11 cellular contexts compared by ENCODE assay signal in the genomic region with DNA sequence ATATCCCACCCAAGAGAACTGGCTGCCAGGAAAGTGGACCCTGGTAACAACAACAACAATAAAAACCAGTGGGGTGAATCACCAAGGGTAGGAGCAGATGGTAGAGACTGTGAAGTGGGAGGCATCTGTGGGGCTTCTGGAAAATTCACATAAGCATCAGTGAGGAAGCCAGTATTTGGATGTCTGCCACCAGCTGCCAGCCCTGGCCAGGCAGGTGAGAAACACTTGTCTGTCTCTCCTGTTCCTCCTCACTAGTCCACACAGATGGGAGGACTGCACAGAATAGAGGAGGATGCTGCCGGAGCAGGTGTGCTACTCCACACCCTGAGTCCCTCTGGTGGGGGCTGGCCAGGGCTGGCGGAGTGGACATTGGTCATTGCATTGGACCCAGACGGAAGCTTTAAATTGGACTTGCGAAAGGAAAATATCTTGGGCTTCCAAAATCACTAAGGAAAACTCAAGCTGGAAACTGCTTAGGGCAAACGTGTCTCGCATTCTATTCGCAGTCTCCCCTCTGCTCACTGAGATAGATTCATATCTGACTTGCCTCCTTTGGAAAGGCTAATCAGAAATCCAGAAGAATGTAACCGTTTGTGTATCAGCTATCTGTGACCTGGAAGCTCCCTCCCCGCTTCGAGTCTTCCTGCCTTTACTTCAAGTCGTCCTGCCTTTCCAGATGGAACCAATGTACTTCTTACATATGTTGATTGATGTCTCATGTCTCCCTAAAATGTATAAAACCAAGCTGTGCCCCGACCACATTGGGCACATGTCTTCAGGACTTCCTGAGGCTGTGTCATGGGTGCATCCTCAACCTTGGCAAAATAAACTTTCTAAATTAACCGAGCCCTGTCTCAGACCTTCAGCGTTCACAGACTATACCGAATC.
DNase-seq lines count a peak whose midpoint lies in the region; ATAC-seq and TF ChIP-seq lines count a peak whose summit lies in the region.
"Had no signal": no experiment of that assay in that cellular context is flagged by ENCODE, and none has a peak within 500 bp of the region (broad histone marks: within the 10 kb centered on the region; RNA-seq: fewer than 3 reads in every experiment).

No MANE protein-coding gene starts in this region.

- peak overlapping the region; percentile 45 for H3K18ac ChIP-seq in trophoblast cell (ENCODE audit: low read length)

- peak overlapping the region; percentile 46 for H2BK120ac ChIP-seq in trophoblast cell (ENCODE audit: insufficient read depth, low read length, poor library complexity)

- H2AFZ ChIP-seq in trophoblast cell (ENCODE audit: insufficient read depth, low read length, poor library complexity): no peak overlapping the region

- H3K79me1 ChIP-seq in trophoblast cell (ENCODE audit: low read length): peaks cover 7% of the 10 kb centered on the region

- H3K9me3 ChIP-seq in trophoblast cell (ENCODE audit: insufficient read depth, low read depth, low read length) (no peaks in the 10 kb centered on the region), gastrocnemius medialis (no peaks in the 10 kb centered on the region)
- H3K9me3 ChIP-seq: gastroesophageal sphincter had no signal

- CTCF ChIA-PET in activated CD4-positive, alpha-beta T cell treated with anti-CD3 and anti-CD28 coated beads for 36 hours (lab: Charles Lee): interaction anchor here (0.6 to 3.7 kb wide), 5 partner anchors 27 to 668 kb away, joined by 3 to 18 read pairs (median 4); no protein-coding TSS in a partner anchor
- CTCF ChIA-PET in activated CD4-positive, alpha-beta T cell treated with anti-CD3 and anti-CD28 coated beads, Interleukin-2, amount 10 ng/mL, durations not matched to agents 7 days and 5 days (lab: Charles Lee): interaction anchor here (0.8 to 1.9 kb wide), 3 partner anchors 14 to 37 kb away, joined by 3 to 7 read pairs (median 3); no protein-coding TSS in a partner anchor

- in situ Hi-C loops in gastrocnemius medialis (cut with MboI; ENCODE audit: low sequenced_read_pairs in 4 of 4): no loop called here

- H3K36me3 ChIP-seq in trophoblast cell (ENCODE audit: control insufficient read depth in 1 of 2, insufficient read depth in 2 of 2, low read length in 2 of 2) (no peaks in the 10 kb centered on the region), gastrocnemius medialis (no peaks in the 10 kb centered on the region)
- H3K36me3 ChIP-seq: cardiac muscle cell, gastroesophageal sphincter had no signal

- no peak for TF ChIP-seq POLR2A in gastrocnemius medialis (IDR thresholded peaks at IDR 0.05)

- peak overlapping the region; percentile 21 for H4K91ac ChIP-seq in trophoblast cell (ENCODE audit: low read depth, low read length)

- H3K4me2 ChIP-seq in trophoblast cell (ENCODE audit: low read length): peak overlapping the region; percentile 36

- no CpG with 5 or more reads among the region's 15 CpGs for WGBS in trophoblast cell (ENCODE audit: extremely low coverage, insufficient coverage, insufficient read length)

- peak overlapping the region; percentile 86 for H3K27ac Mint-ChIP-seq in activated CD4-positive, alpha-beta T cell treated with anti-CD3 and anti-CD28 coated beads for 36 hours
- no peak overlapping the region for H3K27ac Mint-ChIP-seq in activated CD4-positive, alpha-beta T cell treated with anti-CD3 and anti-CD28 coated beads, Interleukin-2, amount 10 ng/mL, durations not matched to agents 7 days and 5 days

- H3K4ac ChIP-seq in trophoblast cell (ENCODE audit: low read depth, low read length): no peak overlapping the region

- H3K27me3 ChIP-seq in trophoblast cell (ENCODE audit: insufficient read depth, low read length) (no peaks in the 10 kb centered on the region), gastrocnemius medialis (no peaks in the 10 kb centered on the region)
- H3K27me3 ChIP-seq: cardiac muscle cell, gastroesophageal sphincter had no signal

- no peak for TF ChIP-seq CTCF in gastrocnemius medialis (IDR thresholded peaks at IDR 0.05 in 4 of 5, conservative IDR thresholded peaks at IDR 0.05 in 1 of 5)

- DNase-seq in activated CD4-positive, alpha-beta T cell treated with anti-CD3 and anti-CD28 coated beads for 36 hours: peak; percentile 63
- DNase-seq in activated CD4-positive, alpha-beta T cell treated with anti-CD3 and anti-CD28 coated beads, Interleukin-2, amount 10 ng/mL, durations not matched to agents 7 days and 5 days: no peak
- DNase-seq in NCI-H128 (lab: John Stamatoyannopoulos, UW; ENCODE audit: unreplicated experiment) (peak; percentile 14), trophoblast cell (peak; percentile 69 to 85), gastrocnemius medialis (no peak), NCI-H526 (lab: John Stamatoyannopoulos, UW) (no peak)
- peak; percentile 48 to 51 for DNase-seq in activated T-cell treated with anti-CD3 and anti-CD28 coated beads, Interleukin-2, amount 50 U/mL, for 48 hours
- no peak for DNase-seq in central memory CD4-positive, alpha-beta T cell

- peak overlapping the region; percentile 84 for H2BK12ac ChIP-seq in trophoblast cell (ENCODE audit: low read length)

- ATAC-seq in activated CD4-positive, alpha-beta T cell treated with anti-CD3 and anti-CD28 coated beads for 36 hours: no peak
- no peak for ATAC-seq in gastrocnemius medialis

- H3K27ac ChIP-seq in trophoblast cell (ENCODE audit: low read depth, low read length) (peak overlapping the region; percentile 86), gastrocnemius medialis (no peak overlapping the region)
- H3K27ac ChIP-seq: gastroesophageal sphincter, HL-60 had no signal

- no peaks in the 10 kb centered on the region for H3K27me3 Mint-ChIP-seq in activated CD4-positive, alpha-beta T cell treated with anti-CD3 and anti-CD28 coated beads for 36 hours
- H3K27me3 Mint-ChIP-seq in activated CD4-positive, alpha-beta T cell treated with anti-CD3 and anti-CD28 coated beads, Interleukin-2, amount 10 ng/mL, durations not matched to agents 7 days and 5 days: no peaks in the 10 kb centered on the region

- H2BK5ac ChIP-seq in trophoblast cell (ENCODE audit: low read depth, low read length, poor library complexity): peak overlapping the region; percentile 61

- H3K4me1 Mint-ChIP-seq in activated CD4-positive, alpha-beta T cell treated with anti-CD3 and anti-CD28 coated beads for 36 hours: peaks cover 71% of the 10 kb centered on the region
- H3K4me1 Mint-ChIP-seq in activated CD4-positive, alpha-beta T cell treated with anti-CD3 and anti-CD28 coated beads, Interleukin-2, amount 10 ng/mL, durations not matched to agents 7 days and 5 days: peaks cover 28% of the 10 kb centered on the region

- H4K12ac ChIP-seq in trophoblast cell (ENCODE audit: low read depth, low read length): no peak overlapping the region

- H4K8ac ChIP-seq in trophoblast cell (ENCODE audit: low read depth, low read length): no peak overlapping the region

- no peak overlapping the region for H2AK5ac ChIP-seq in trophoblast cell (ENCODE audit: low read length)

- no peaks in the 10 kb centered on the region for H3K9me3 Mint-ChIP-seq in activated CD4-positive, alpha-beta T cell treated with anti-CD3 and anti-CD28 coated beads for 36 hours (ENCODE audit: low read depth)
- H3K9me3 Mint-ChIP-seq in activated CD4-positive, alpha-beta T cell treated with anti-CD3 and anti-CD28 coated beads, Interleukin-2, amount 10 ng/mL, durations not matched to agents 7 days and 5 days: no peaks in the 10 kb centered on the region

- peaks cover 19 to 20% of the 10 kb centered on the region in 2 experiments for H3K4me1 ChIP-seq in trophoblast cell (ENCODE audit: control insufficient read depth in 1 of 2, insufficient read depth in 2 of 2, low read length in 2 of 2)
- H3K4me1 ChIP-seq in gastrocnemius medialis: peaks cover 1 to 4% of the 10 kb centered on the region in 2 donors

- H3K23ac ChIP-seq in trophoblast cell (ENCODE audit: low read length): no peak overlapping the region

- intact Hi-C loops in activated CD4-positive, alpha-beta T cell treated with anti-CD3 and anti-CD28 coated beads for 36 hours (cut with DNase I, micrococcal nuclease): loop anchor here (1.0 to 2.0 kb wide), 6 partner anchors 9 to 933 kb away; a partner anchor contains a TSS
- intact Hi-C loops in gastrocnemius medialis (cut with DNase I; ENCODE audit: low total_unique reads): no loop called here

- no peak overlapping the region for H3K4me3 ChIP-seq in trophoblast cell (ENCODE audit: low read depth, low read length)
- H3K4me3 ChIP-seq in gastrocnemius medialis: no peak overlapping the region
- H3K4me3 ChIP-seq: cardiac muscle cell, gastroesophageal sphincter had no signal

- POLR2A ChIA-PET in activated CD4-positive, alpha-beta T cell treated with anti-CD3 and anti-CD28 coated beads for 36 hours (lab: Charles Lee): interaction anchor here (5.8 kb wide), 1 partner anchor 39 kb away, joined by 65 read pairs; no protein-coding TSS in a partner anchor
- POLR2A ChIA-PET in activated CD4-positive, alpha-beta T cell treated with anti-CD3 and anti-CD28 coated beads, Interleukin-2, amount 10 ng/mL, durations not matched to agents 7 days and 5 days (lab: Charles Lee): no interaction called here

- H3K79me2 ChIP-seq in trophoblast cell (ENCODE audit: control insufficient read depth, insufficient read depth, low read length, poor library complexity): no peaks in the 10 kb centered on the region

- peak overlapping the region; percentile 16 for H3K4me3 Mint-ChIP-seq in activated CD4-positive, alpha-beta T cell treated with anti-CD3 and anti-CD28 coated beads for 36 hours
- no peak overlapping the region for H3K4me3 Mint-ChIP-seq in activated CD4-positive, alpha-beta T cell treated with anti-CD3 and anti-CD28 coated beads, Interleukin-2, amount 10 ng/mL, durations not matched to agents 7 days and 5 days

- peak overlapping the region; percentile 31 for H3K14ac ChIP-seq in trophoblast cell (ENCODE audit: low read length)

- H3K36me3 Mint-ChIP-seq in activated CD4-positive, alpha-beta T cell treated with anti-CD3 and anti-CD28 coated beads for 36 hours (ENCODE audit: low read depth): no peaks in the 10 kb centered on the region
- H3K36me3 Mint-ChIP-seq in activated CD4-positive, alpha-beta T cell treated with anti-CD3 and anti-CD28 coated beads, Interleukin-2, amount 10 ng/mL, durations not matched to agents 7 days and 5 days (ENCODE audit: low read depth): no peaks in the 10 kb centered on the region

- no peak overlapping the region for H3K9ac ChIP-seq in trophoblast cell (ENCODE audit: low read length)

Comparison
In these comparisons a context has a peak if more than half of its experiments do, and no peak if none do; other contexts are left out.
1. DNase-seq: peak in activated CD4-positive, alpha-beta T cell treated with anti-CD3 and anti-CD28 coated beads for 36 hours (single experiment), NCI-H128 (single experiment), activated T-cell treated with anti-CD3 and anti-CD28 coated beads, Interleukin-2, amount 50 U/mL, for 48 hours (2 of 2) and trophoblast cell (2 of 2); none in activated CD4-positive, alpha-beta T cell treated with anti-CD3 and anti-CD28 coated beads, Interleukin-2, amount 10 ng/mL, durations not matched to agents 7 days and 5 days (single experiment), central memory CD4-positive, alpha-beta T cell (single experiment), gastrocnemius medialis (0 of 2) and NCI-H526 (0 of 2).